In the genomic region with DNA sequence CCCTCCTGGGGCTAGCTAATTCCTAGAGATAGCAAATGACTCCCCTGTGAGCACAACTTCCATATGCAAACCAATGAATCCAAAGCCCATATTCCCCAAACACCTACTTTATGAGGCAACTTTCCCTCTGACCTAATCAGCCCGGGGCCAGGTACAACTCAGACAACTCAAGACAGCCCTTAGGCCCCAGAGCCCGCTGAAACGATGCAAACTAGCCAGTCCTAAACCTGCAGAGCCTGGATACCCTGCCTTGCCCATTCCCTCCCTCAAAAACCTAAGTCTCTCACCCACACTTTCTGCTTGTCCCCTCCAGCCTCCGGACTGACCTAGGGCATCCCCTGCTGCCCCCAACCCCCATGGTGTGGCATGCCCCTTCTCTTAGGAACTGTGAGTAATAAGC, we compare ENCODE assay signal across 1 cellular context.
TF ChIP-seq lines count a peak whose summit lies in the region.

No MANE protein-coding gene starts in this region.

TF ChIP-seq in H1, 55 proteins besides CTCF, POLR2A, EP300 and RAD21 (continued from another document):
- no peak for TF ChIP-seq RFX5 (IDR thresholded peaks at IDR 0.05; ENCODE audit: borderline replicate concordance, low read depth, low read length)
TF ChIP-seq in H1: peak in this region for 0.
